Comparison of ENCODE assay signal across 1 cellular context in the genomic region with DNA sequence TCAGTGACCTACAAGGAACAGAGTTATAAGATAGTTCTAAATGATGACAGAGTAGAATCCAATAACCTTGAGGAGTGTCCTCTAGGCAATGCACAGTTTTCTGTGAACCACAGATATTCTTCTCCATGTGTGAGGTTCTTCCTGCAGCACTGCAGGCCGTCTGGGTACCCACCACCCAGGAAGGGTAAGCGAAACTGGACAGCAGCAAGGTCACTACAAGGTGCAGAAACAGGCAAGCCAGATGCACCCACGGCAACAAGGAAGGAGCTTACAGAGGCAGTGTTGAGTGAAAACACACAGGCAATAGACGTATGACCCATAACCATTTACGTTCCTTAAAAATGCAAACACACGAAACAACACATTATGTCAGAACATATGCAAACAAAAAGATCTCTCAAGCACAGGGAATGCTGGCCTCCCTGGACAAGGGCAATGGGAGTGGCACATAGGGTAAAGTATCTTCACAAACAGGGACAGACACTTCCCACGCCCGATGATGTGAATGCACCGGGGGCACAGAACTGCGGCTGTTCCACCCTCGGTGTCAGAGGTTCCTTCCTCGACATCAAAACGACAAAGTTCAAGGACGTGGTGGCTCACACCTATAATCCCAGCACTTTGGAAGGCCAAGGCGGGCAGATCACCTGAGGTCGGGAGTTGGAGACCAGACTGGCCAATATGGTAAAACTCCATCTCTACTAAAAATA.
TF ChIP-seq lines count a peak whose summit lies in the region.

No MANE protein-coding gene starts in this region.

TF ChIP-seq in HepG2, 621 proteins besides CTCF, POLR2A, EP300 and RAD21 (continued from another document):
- TF ChIP-seq ZNF431 (CRISPR knock-in tag; IDR thresholded peaks at IDR 0.05; ENCODE audit: borderline replicate concordance, low read depth) (no peak), ZBTB10 (CRISPR knock-in tag; IDR thresholded peaks at IDR 0.05; ENCODE audit: borderline replicate concordance) (no peak), MAFG (CRISPR knock-in tag; IDR thresholded peaks at IDR 0.05) (no peak), THAP9 (CRISPR knock-in tag; IDR thresholded peaks at IDR 0.05; ENCODE audit: borderline replicate concordance) (no peak), ZNF281 (CRISPR knock-in tag; IDR thresholded peaks at IDR 0.05; ENCODE audit: borderline replicate concordance) (no peak), MAFK (conservative IDR thresholded peaks at IDR 0.05 in 1 of 2, IDR thresholded peaks at IDR 0.05 in 1 of 2; ENCODE audit: low read length in 2 of 2) (no peak)
